ENCODE assay signal across 26 cellular contexts in the genomic region with DNA sequence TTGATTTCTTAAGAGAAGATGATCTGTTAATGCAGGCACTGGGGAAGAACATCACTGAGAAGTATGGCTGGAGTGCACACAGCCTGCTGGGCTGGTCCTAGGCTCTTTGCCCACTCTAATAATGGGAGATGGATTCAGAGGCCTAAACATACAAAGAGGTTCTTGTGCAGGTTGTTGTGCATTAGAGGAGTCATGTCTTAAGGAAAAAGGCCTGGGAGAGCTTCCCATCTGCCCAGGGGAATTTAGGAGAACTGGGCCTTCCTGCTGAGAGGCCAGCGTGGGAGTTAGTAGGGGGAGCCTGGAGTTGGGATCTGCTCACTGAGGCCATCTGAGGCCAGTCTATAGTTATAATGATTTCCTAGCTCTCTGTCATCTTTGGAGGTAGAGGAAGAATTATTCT.
DNase-seq lines count a peak whose midpoint lies in the region; ATAC-seq, FAIRE-seq and TF ChIP-seq lines count a peak whose summit lies in the region.
"Had no signal": no experiment of that assay in that cellular context is flagged by ENCODE, and none has a peak within 500 bp of the region (broad histone marks: within the 10 kb centered on the region; RNA-seq: fewer than 3 reads in every experiment).

No MANE protein-coding gene starts in this region.

- H3K9ac ChIP-seq in endodermal cell (ENCODE audit: extremely low read depth, low read length, poor library complexity, severe bottlenecking) = no peak overlapping the region
- H3K9ac ChIP-seq: BLaER1 treated with 17β-estradiol and CSF1 and Interleukin-3, amounts not matched to agents 10 nM and 100 nM had no signal

- CTCF ChIA-PET in CD8-positive, alpha-beta T cell (lab: Charles Lee) = no interaction called here

- H3K27ac ChIP-seq in heart right ventricle (peak overlapping the region in 8 of 10 donors; percentile 54 to 85 (median 72)), endodermal cell (ENCODE audit: low read depth, low read length) (no peak overlapping the region), upper lobe of left lung (peak overlapping the region in 3 of 4 donors; percentile 43 to 82 (median 80))
- no peak overlapping the region for H3K27ac ChIP-seq in CD8-positive, alpha-beta T cell (ENCODE audit: low read depth, low read length)
- H3K27ac ChIP-seq: BLaER1 treated with 17β-estradiol and CSF1 and Interleukin-3, amounts not matched to agents 10 nM and 100 nM; SK-N-MC had no signal

- no peak for TF ChIP-seq POLR2A in upper lobe of left lung (IDR thresholded peaks at IDR 0.05)

- H3K27me3 Mint-ChIP-seq in endodermal cell (ENCODE audit: insufficient read depth) = no peaks in the 10 kb centered on the region
- no peaks in the 10 kb centered on the region for H3K27me3 Mint-ChIP-seq in neural crest cell (ENCODE audit: low read depth)
- H3K27me3 Mint-ChIP-seq in CD8-positive, alpha-beta T cell (ENCODE audit: low read depth) = peaks cover 8% of the 10 kb centered on the region

- no peaks in the 10 kb centered on the region for H3K36me3 ChIP-seq in heart right ventricle
- peaks cover 81% of the 10 kb centered on the region for H3K36me3 ChIP-seq in endodermal cell (ENCODE audit: control insufficient read depth, insufficient read depth, low read length)
- no peaks in the 10 kb centered on the region for H3K36me3 ChIP-seq in upper lobe of left lung
- H3K36me3 ChIP-seq in CD8-positive, alpha-beta T cell (ENCODE audit: insufficient read depth, low read length) = no peaks in the 10 kb centered on the region
- H3K36me3 ChIP-seq: BLaER1 treated with 17β-estradiol and CSF1 and Interleukin-3, amounts not matched to agents 10 nM and 100 nM had no signal

- POLR2A ChIA-PET in CD8-positive, alpha-beta T cell (lab: Charles Lee) = no interaction called here

- H3K4me1 ChIP-seq in heart right ventricle = peaks cover 0 to 40% (median 13%) of the 10 kb centered on the region in 9 donors
- peaks cover 23% of the 10 kb centered on the region for H3K4me1 ChIP-seq in endodermal cell (ENCODE audit: control insufficient read depth, insufficient read depth, low read length)
- peaks cover 5 to 11% (median 8%) of the 10 kb centered on the region in 4 donors for H3K4me1 ChIP-seq in upper lobe of left lung
- H3K4me1 ChIP-seq in CD8-positive, alpha-beta T cell (ENCODE audit: insufficient read depth, low read length) = no peaks in the 10 kb centered on the region

- H3K4me3 Mint-ChIP-seq in endodermal cell (no peak overlapping the region), neural crest cell (no peak overlapping the region)
- H3K4me3 Mint-ChIP-seq in CD8-positive, alpha-beta T cell = no peak overlapping the region
- H3K4me3 Mint-ChIP-seq: CD4-positive, alpha-beta memory T cell; H9 had no signal

- no peak for TF ChIP-seq CTCF in heart right ventricle (IDR thresholded peaks at IDR 0.05)
- TF ChIP-seq CTCF in endodermal cell (conservative IDR thresholded peaks at IDR 0.05) = no peak
- no peak for TF ChIP-seq CTCF in neural crest cell (conservative IDR thresholded peaks at IDR 0.05)
- no peak for TF ChIP-seq CTCF in upper lobe of left lung (IDR thresholded peaks at IDR 0.05)
- no peak for TF ChIP-seq CTCF in CD8-positive, alpha-beta T cell (IDR thresholded peaks at IDR 0.05)

- FAIRE-seq in urothelium cell line (lab: Jason Lieb, UNC) = no peak
- FAIRE-seq: D721Med had no signal

- 56 to 70% methylated on average over 1 of the region's 1 CpG for WGBS in heart right ventricle, 2 donors
- WGBS in endodermal cell (ENCODE audit: insufficient coverage in 1 of 2, insufficient read length in 1 of 2), 2 experiments = 93 to 100% methylated on average over 1 of the region's 1 CpG
- WGBS in upper lobe of left lung, 2 donors = 77 to 100% methylated on average over 1 of the region's 1 CpG

- H3K4me3 ChIP-seq in heart right ventricle (no peak overlapping the region), endodermal cell (ENCODE audit: low read length) (no peak overlapping the region), upper lobe of left lung (no peak overlapping the region)
- H3K4me3 ChIP-seq in CD8-positive, alpha-beta T cell (ENCODE audit: low read depth, low read length) = no peak overlapping the region
- H3K4me3 ChIP-seq: BLaER1 treated with 17β-estradiol and CSF1 and Interleukin-3, amounts not matched to agents 10 nM and 100 nM; SK-N-MC had no signal

- H3K27ac Mint-ChIP-seq in endodermal cell (peak overlapping the region; percentile 42), neural crest cell (ENCODE audit: unreplicated experiment) (peak overlapping the region; percentile 13)
- H3K27ac Mint-ChIP-seq in CD8-positive, alpha-beta T cell = no peak overlapping the region
- H3K27ac Mint-ChIP-seq: CD4-positive, alpha-beta memory T cell had no signal

- no peak for TF ChIP-seq EP300 in upper lobe of left lung (IDR thresholded peaks at IDR 0.05)

- H3K4me1 Mint-ChIP-seq in endodermal cell (peaks cover 47% of the 10 kb centered on the region), neural crest cell (peaks cover 28% of the 10 kb centered on the region)
- no peaks in the 10 kb centered on the region for H3K4me1 Mint-ChIP-seq in CD8-positive, alpha-beta T cell (ENCODE audit: low read depth)
- H3K4me1 Mint-ChIP-seq: CD4-positive, alpha-beta memory T cell had no signal

- H3K27me3 ChIP-seq in heart right ventricle = no peaks in the 10 kb centered on the region
- no peaks in the 10 kb centered on the region for H3K27me3 ChIP-seq in endodermal cell (ENCODE audit: control insufficient read depth, insufficient read depth, low read length, poor library complexity, severe bottlenecking)
- no peaks in the 10 kb centered on the region for H3K27me3 ChIP-seq in upper lobe of left lung
- H3K27me3 ChIP-seq in CD8-positive, alpha-beta T cell (ENCODE audit: insufficient read depth, low read length) = no peaks in the 10 kb centered on the region
- H3K27me3 ChIP-seq: BLaER1 treated with 17β-estradiol and CSF1 and Interleukin-3, amounts not matched to agents 10 nM and 100 nM had no signal

- no peak for DNase-seq in heart right ventricle
- DNase-seq in Right ventricle myocardium superior = no peak
- no peak for DNase-seq in endodermal cell
- no peak for DNase-seq in neural crest cell (ENCODE audit: low read depth, low spot score)
- no peak for DNase-seq in upper lobe of left lung
- DNase-seq in urothelium cell line (ENCODE audit: low spot score) = no peak
- DNase-seq in mesenteric fat pad (ENCODE audit: low spot score) = no peak
- DNase-seq in CD8-positive, alpha-beta T cell = no peak
- DNase-seq: 8988T; CD4-positive, alpha-beta memory T cell; EL; GF-D8; H9; KBM-7; MM.1S; NCI-H1092; NCI-H1436; NCI-H187 treated with DMSO at 0.1 percent for 48 hours; NCI-H2107; NCI-H446 treated with DMSO at 0.1 percent for 48 hours; NCI-H526 treated with DMSO at 0.1 percent for 48 hours; OCI-M1; SHP77 had no signal

- intact Hi-C loops in heart right ventricle (cut with DNase I) (loop anchor here in 2 of 10 donors (10.0 kb wide), 1 partner anchor 58 kb away; no protein-coding TSS in a partner anchor), Right ventricle myocardium superior (cut with DNase I) (no loop called here)
- intact Hi-C loops in CD8-positive, alpha-beta T cell (cut with DNase I, micrococcal nuclease) = no loop called here

- ATAC-seq in heart right ventricle (peak in 3 of 8 donors; percentile 24 to 64 (median 40)), Right ventricle myocardium superior (ENCODE audit: poor library complexity) (no peak), upper lobe of left lung (ENCODE audit: low FRiP score in 2 of 2) (no peak)
- no peak for ATAC-seq in CD8-positive, alpha-beta T cell

- H3K36me3 Mint-ChIP-seq in endodermal cell (ENCODE audit: low read depth) (peaks cover 71% of the 10 kb centered on the region), neural crest cell (ENCODE audit: low read depth) (no peaks in the 10 kb centered on the region)
- no peaks in the 10 kb centered on the region for H3K36me3 Mint-ChIP-seq in CD8-positive, alpha-beta T cell
- H3K36me3 Mint-ChIP-seq: CD4-positive, alpha-beta memory T cell had no signal

- H3K9me3 Mint-ChIP-seq in endodermal cell = peaks cover 3% of the 10 kb centered on the region
- no peaks in the 10 kb centered on the region for H3K9me3 Mint-ChIP-seq in neural crest cell
- no peaks in the 10 kb centered on the region for H3K9me3 Mint-ChIP-seq in CD8-positive, alpha-beta T cell
- H3K9me3 Mint-ChIP-seq: CD4-positive, alpha-beta memory T cell had no signal

- H3K9me3 ChIP-seq in heart right ventricle (no peaks in the 10 kb centered on the region), endodermal cell (ENCODE audit: control insufficient read depth, low read length) (no peaks in the 10 kb centered on the region), upper lobe of left lung (no peaks in the 10 kb centered on the region)
- H3K9me3 ChIP-seq in CD8-positive, alpha-beta T cell (ENCODE audit: low read length) = no peaks in the 10 kb centered on the region

Comparison
In these comparisons a context has a peak if more than half of its experiments do, and no peak if none do; other contexts are left out.
1. H3K27ac ChIP-seq: peak in heart right ventricle (8 of 10) and upper lobe of left lung (3 of 4); none in endodermal cell (single experiment) and CD8-positive, alpha-beta T cell (single experiment).